1 cellular context compared by ENCODE assay signal in the genomic region with DNA sequence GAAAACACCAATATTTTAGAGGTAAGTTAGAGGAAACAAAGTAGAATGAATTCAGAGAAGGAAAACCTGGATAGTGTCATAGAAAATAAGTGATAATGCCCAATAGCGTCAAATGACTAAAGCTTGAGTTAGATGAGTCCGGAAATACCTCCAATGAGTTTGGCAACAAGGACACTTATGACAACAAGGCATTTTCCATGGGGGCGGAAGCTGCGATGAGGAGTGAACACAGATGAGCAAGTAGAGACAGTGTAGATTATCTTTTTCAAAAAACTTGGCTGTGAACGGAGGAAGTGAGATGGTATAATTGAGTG.
TF ChIP-seq lines count a peak whose summit lies in the region.

No MANE protein-coding gene starts in this region.

TF ChIP-seq in H1, 55 proteins besides CTCF, POLR2A, EP300 and RAD21 (continued from another document):
- TF ChIP-seq, protein P1, sequence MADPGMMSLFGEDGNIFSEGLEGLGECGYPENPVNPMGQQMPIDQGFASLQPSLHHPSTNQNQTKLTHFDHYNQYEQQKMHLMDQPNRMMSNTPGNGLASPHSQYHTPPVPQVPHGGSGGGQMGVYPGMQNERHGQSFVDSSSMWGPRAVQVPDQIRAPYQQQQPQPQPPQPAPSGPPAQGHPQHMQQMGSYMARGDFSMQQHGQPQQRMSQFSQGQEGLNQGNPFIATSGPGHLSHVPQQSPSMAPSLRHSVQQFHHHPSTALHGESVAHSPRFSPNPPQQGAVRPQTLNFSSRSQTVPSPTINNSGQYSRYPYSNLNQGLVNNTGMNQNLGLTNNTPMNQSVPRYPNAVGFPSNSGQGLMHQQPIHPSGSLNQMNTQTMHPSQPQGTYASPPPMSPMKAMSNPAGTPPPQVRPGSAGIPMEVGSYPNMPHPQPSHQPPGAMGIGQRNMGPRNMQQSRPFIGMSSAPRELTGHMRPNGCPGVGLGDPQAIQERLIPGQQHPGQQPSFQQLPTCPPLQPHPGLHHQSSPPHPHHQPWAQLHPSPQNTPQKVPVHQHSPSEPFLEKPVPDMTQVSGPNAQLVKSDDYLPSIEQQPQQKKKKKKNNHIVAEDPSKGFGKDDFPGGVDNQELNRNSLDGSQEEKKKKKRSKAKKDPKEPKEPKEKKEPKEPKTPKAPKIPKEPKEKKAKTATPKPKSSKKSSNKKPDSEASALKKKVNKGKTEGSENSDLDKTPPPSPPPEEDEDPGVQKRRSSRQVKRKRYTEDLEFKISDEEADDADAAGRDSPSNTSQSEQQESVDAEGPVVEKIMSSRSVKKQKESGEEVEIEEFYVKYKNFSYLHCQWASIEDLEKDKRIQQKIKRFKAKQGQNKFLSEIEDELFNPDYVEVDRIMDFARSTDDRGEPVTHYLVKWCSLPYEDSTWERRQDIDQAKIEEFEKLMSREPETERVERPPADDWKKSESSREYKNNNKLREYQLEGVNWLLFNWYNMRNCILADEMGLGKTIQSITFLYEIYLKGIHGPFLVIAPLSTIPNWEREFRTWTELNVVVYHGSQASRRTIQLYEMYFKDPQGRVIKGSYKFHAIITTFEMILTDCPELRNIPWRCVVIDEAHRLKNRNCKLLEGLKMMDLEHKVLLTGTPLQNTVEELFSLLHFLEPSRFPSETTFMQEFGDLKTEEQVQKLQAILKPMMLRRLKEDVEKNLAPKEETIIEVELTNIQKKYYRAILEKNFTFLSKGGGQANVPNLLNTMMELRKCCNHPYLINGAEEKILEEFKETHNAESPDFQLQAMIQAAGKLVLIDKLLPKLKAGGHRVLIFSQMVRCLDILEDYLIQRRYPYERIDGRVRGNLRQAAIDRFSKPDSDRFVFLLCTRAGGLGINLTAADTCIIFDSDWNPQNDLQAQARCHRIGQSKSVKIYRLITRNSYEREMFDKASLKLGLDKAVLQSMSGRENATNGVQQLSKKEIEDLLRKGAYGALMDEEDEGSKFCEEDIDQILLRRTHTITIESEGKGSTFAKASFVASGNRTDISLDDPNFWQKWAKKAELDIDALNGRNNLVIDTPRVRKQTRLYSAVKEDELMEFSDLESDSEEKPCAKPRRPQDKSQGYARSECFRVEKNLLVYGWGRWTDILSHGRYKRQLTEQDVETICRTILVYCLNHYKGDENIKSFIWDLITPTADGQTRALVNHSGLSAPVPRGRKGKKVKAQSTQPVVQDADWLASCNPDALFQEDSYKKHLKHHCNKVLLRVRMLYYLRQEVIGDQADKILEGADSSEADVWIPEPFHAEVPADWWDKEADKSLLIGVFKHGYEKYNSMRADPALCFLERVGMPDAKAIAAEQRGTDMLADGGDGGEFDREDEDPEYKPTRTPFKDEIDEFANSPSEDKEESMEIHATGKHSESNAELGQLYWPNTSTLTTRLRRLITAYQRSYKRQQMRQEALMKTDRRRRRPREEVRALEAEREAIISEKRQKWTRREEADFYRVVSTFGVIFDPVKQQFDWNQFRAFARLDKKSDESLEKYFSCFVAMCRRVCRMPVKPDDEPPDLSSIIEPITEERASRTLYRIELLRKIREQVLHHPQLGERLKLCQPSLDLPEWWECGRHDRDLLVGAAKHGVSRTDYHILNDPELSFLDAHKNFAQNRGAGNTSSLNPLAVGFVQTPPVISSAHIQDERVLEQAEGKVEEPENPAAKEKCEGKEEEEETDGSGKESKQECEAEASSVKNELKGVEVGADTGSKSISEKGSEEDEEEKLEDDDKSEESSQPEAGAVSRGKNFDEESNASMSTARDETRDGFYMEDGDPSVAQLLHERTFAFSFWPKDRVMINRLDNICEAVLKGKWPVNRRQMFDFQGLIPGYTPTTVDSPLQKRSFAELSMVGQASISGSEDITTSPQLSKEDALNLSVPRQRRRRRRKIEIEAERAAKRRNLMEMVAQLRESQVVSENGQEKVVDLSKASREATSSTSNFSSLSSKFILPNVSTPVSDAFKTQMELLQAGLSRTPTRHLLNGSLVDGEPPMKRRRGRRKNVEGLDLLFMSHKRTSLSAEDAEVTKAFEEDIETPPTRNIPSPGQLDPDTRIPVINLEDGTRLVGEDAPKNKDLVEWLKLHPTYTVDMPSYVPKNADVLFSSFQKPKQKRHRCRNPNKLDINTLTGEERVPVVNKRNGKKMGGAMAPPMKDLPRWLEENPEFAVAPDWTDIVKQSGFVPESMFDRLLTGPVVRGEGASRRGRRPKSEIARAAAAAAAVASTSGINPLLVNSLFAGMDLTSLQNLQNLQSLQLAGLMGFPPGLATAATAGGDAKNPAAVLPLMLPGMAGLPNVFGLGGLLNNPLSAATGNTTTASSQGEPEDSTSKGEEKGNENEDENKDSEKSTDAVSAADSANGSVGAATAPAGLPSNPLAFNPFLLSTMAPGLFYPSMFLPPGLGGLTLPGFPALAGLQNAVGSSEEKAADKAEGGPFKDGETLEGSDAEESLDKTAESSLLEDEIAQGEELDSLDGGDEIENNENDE (IDR thresholded peaks at IDR 0.05; ENCODE audit: insufficient replicate concordance, low read length) = no peak
- no peak for TF ChIP-seq RBBP5 (IDR thresholded peaks at IDR 0.05; ENCODE audit: borderline replicate concordance, low read depth, low read length)
- TF ChIP-seq GABPA (IDR thresholded peaks at IDR 0.05; ENCODE audit: borderline replicate concordance, insufficient read depth, low read length) = no peak
- no peak for TF ChIP-seq POLR2AphosphoS5 (IDR thresholded peaks at IDR 0.05; ENCODE audit: low read depth, low read length)
- no peak for TF ChIP-seq TCF12 (IDR thresholded peaks at IDR 0.05; ENCODE audit: low read depth, low read length)
- no peak for TF ChIP-seq FOSL1 (IDR thresholded peaks at IDR 0.05; ENCODE audit: insufficient read depth, low read depth, low read length)
- no peak for TF ChIP-seq RFX5 (IDR thresholded peaks at IDR 0.05; ENCODE audit: borderline replicate concordance, low read depth, low read length)
- no peak for TF ChIP-seq EGR1 (IDR thresholded peaks at IDR 0.05; ENCODE audit: borderline replicate concordance, low read depth, low read length)
- TF ChIP-seq KDM5A (IDR thresholded peaks at IDR 0.05; ENCODE audit: low read length) = no peak
- TF ChIP-seq KDM1A (IDR thresholded peaks at IDR 0.05; ENCODE audit: borderline replicate concordance, low read length) = no peak
- TF ChIP-seq CBX5 (IDR thresholded peaks at IDR 0.05; ENCODE audit: low read depth, low read length) = no peak
- no peak for TF ChIP-seq NRF1 (IDR thresholded peaks at IDR 0.05; ENCODE audit: low read depth, low read length)
- TF ChIP-seq KDM4A (IDR thresholded peaks at IDR 0.05; ENCODE audit: low read depth, low read length, severe bottlenecking) = no peak
TF ChIP-seq in H1: peak in this region for 0.
